ENCODE assay signal across 1 cellular context in genomic region chr5:17405976-17406876, GRCh38.
TF ChIP-seq lines count a peak whose summit lies in the region.

No MANE protein-coding gene starts in this region.

TF ChIP-seq in HEK293, 187 proteins besides CTCF, POLR2A, EP300 and RAD21 (continued from another document and continues in another):
- TF ChIP-seq, protein P1, sequence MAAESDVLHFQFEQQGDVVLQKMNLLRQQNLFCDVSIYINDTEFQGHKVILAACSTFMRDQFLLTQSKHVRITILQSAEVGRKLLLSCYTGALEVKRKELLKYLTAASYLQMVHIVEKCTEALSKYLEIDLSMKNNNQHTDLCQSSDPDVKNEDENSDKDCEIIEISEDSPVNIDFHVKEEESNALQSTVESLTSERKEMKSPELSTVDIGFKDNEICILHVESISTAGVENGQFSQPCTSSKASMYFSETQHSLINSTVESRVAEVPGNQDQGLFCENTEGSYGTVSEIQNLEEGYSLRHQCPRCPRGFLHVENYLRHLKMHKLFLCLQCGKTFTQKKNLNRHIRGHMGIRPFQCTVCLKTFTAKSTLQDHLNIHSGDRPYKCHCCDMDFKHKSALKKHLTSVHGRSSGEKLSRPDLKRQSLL (tag by site-specific recombination; IDR thresholded peaks at IDR 0.05), result no peak
- no peak for TF ChIP-seq ZNF140 (tag by site-specific recombination; IDR thresholded peaks at IDR 0.05)
- no peak for TF ChIP-seq ZNF701 (tag by site-specific recombination; IDR thresholded peaks at IDR 0.05)
- TF ChIP-seq PRDM1 (tag by site-specific recombination; IDR thresholded peaks at IDR 0.05), result no peak
- no peak for TF ChIP-seq ZNF19 (tag by site-specific recombination; IDR thresholded peaks at IDR 0.05; ENCODE audit: low read depth)
- TF ChIP-seq ZNF37A (tag by site-specific recombination; IDR thresholded peaks at IDR 0.05), result no peak
- TF ChIP-seq ZSCAN23 (tag by site-specific recombination; IDR thresholded peaks at IDR 0.05), result no peak
- no peak for TF ChIP-seq ZNF266 (tag by site-specific recombination; IDR thresholded peaks at IDR 0.05; ENCODE audit: low read depth)
- TF ChIP-seq ZNF302 (tag by site-specific recombination; IDR thresholded peaks at IDR 0.05; ENCODE audit: low read depth), result no peak
- no peak for TF ChIP-seq ZNF138 (tag by site-specific recombination; IDR thresholded peaks at IDR 0.05; ENCODE audit: borderline replicate concordance)
- TF ChIP-seq, protein P2, sequence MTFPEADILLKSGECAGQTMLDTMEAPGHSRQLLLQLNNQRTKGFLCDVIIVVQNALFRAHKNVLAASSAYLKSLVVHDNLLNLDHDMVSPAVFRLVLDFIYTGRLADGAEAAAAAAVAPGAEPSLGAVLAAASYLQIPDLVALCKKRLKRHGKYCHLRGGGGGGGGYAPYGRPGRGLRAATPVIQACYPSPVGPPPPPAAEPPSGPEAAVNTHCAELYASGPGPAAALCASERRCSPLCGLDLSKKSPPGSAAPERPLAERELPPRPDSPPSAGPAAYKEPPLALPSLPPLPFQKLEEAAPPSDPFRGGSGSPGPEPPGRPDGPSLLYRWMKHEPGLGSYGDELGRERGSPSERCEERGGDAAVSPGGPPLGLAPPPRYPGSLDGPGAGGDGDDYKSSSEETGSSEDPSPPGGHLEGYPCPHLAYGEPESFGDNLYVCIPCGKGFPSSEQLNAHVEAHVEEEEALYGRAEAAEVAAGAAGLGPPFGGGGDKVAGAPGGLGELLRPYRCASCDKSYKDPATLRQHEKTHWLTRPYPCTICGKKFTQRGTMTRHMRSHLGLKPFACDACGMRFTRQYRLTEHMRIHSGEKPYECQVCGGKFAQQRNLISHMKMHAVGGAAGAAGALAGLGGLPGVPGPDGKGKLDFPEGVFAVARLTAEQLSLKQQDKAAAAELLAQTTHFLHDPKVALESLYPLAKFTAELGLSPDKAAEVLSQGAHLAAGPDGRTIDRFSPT (tag by site-specific recombination; IDR thresholded peaks at IDR 0.05), result no peak
- no peak for TF ChIP-seq ZNF677 (tag by site-specific recombination; IDR thresholded peaks at IDR 0.05)
- no peak for TF ChIP-seq ZNF112 (tag by site-specific recombination; IDR thresholded peaks at IDR 0.05)
- TF ChIP-seq, protein P3, sequence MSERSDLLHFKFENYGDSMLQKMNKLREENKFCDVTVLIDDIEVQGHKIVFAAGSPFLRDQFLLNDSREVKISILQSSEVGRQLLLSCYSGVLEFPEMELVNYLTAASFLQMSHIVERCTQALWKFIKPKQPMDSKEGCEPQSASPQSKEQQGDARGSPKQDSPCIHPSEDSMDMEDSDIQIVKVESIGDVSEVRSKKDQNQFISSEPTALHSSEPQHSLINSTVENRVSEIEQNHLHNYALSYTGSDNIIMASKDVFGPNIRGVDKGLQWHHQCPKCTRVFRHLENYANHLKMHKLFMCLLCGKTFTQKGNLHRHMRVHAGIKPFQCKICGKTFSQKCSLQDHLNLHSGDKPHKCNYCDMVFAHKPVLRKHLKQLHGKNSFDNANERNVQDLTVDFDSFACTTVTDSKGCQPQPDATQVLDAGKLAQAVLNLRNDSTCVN (tag by site-specific recombination; optimal IDR thresholded peaks at IDR 0.05), result no peak
- no peak for TF ChIP-seq ZNF239 (tag by site-specific recombination; IDR thresholded peaks at IDR 0.05)
- TF ChIP-seq ZNF621 (tag by site-specific recombination; IDR thresholded peaks at IDR 0.05), result no peak
- no peak for TF ChIP-seq ZFHX2 (tag by site-specific recombination; conservative IDR thresholded peaks at IDR 0.05)
- peak; percentile 84 for TF ChIP-seq ZNF366 (tag by site-specific recombination; conservative IDR thresholded peaks at IDR 0.05)
- TF ChIP-seq ZIC2 (tag by site-specific recombination; IDR thresholded peaks at IDR 0.05), result no peak
- TF ChIP-seq ZNF248 (tag by site-specific recombination; IDR thresholded peaks at IDR 0.05), result no peak
- no peak for TF ChIP-seq ZFP37 (tag by site-specific recombination; IDR thresholded peaks at IDR 0.05)
- no peak for TF ChIP-seq ZNF157 (tag by site-specific recombination; IDR thresholded peaks at IDR 0.05)
- TF ChIP-seq FEZF1 (tag by site-specific recombination; IDR thresholded peaks at IDR 0.05), result no peak
- no peak for TF ChIP-seq ZNF24 (tag by site-specific recombination; IDR thresholded peaks at IDR 0.05)
- TF ChIP-seq ZNF274 (IDR thresholded peaks at IDR 0.05; ENCODE audit: low read length), result no peak
- no peak for TF ChIP-seq ZNF274 (tag by site-specific recombination; IDR thresholded peaks at IDR 0.05; ENCODE audit: borderline replicate concordance)
- no peak for TF ChIP-seq ZNF2 (tag by site-specific recombination; IDR thresholded peaks at IDR 0.05)
- TF ChIP-seq ZNF394 (tag by site-specific recombination; IDR thresholded peaks at IDR 0.05; ENCODE audit: borderline replicate concordance), result peak; percentile 40; the same call in 1 of the 2 replicates
- TF ChIP-seq ZXDB (tag by site-specific recombination; IDR thresholded peaks at IDR 0.05), result 0 out of 2 replicates have a peak, but pooled peaks have one; percentile 15
- TF ChIP-seq, protein P4, sequence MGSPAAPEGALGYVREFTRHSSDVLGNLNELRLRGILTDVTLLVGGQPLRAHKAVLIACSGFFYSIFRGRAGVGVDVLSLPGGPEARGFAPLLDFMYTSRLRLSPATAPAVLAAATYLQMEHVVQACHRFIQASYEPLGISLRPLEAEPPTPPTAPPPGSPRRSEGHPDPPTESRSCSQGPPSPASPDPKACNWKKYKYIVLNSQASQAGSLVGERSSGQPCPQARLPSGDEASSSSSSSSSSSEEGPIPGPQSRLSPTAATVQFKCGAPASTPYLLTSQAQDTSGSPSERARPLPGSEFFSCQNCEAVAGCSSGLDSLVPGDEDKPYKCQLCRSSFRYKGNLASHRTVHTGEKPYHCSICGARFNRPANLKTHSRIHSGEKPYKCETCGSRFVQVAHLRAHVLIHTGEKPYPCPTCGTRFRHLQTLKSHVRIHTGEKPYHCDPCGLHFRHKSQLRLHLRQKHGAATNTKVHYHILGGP (tag by site-specific recombination; IDR thresholded peaks at IDR 0.05), result no peak
- no peak for TF ChIP-seq ZNF76 (tag by site-specific recombination; IDR thresholded peaks at IDR 0.05; ENCODE audit: borderline replicate concordance, low read depth)
- no peak for TF ChIP-seq PRDM2 (tag by site-specific recombination; IDR thresholded peaks at IDR 0.05; ENCODE audit: borderline replicate concordance)
- no peak for TF ChIP-seq ZNF174 (tag by site-specific recombination; IDR thresholded peaks at IDR 0.05)
- TF ChIP-seq, protein P5, sequence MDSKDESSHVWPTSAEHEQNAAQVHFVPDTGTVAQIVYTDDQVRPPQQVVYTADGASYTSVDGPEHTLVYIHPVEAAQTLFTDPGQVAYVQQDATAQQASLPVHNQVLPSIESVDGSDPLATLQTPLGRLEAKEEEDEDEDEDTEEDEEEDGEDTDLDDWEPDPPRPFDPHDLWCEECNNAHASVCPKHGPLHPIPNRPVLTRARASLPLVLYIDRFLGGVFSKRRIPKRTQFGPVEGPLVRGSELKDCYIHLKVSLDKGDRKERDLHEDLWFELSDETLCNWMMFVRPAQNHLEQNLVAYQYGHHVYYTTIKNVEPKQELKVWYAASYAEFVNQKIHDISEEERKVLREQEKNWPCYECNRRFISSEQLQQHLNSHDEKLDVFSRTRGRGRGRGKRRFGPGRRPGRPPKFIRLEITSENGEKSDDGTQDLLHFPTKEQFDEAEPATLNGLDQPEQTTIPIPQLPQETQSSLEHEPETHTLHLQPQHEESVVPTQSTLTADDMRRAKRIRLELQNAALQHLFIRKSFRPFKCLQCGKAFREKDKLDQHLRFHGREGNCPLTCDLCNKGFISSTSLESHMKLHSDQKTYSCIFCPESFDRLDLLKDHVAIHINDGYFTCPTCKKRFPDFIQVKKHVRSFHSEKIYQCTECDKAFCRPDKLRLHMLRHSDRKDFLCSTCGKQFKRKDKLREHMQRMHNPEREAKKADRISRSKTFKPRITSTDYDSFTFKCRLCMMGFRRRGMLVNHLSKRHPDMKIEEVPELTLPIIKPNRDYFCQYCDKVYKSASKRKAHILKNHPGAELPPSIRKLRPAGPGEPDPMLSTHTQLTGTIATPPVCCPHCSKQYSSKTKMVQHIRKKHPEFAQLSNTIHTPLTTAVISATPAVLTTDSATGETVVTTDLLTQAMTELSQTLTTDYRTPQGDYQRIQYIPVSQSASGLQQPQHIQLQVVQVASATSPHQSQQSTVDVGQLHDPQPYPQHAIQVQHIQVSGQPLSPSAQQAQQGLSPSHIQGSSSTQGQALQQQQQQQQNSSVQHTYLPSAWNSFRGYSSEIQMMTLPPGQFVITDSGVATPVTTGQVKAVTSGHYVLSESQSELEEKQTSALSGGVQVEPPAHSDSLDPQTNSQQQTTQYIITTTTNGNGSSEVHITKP (tag by site-specific recombination; IDR thresholded peaks at IDR 0.05), result peak; percentile 80
- TF ChIP-seq ZNF530 (tag by site-specific recombination; IDR thresholded peaks at IDR 0.05; ENCODE audit: low read depth), result no peak
- no peak for TF ChIP-seq ZNF777 (tag by site-specific recombination; IDR thresholded peaks at IDR 0.05; ENCODE audit: borderline replicate concordance)
- TF ChIP-seq SP3 (tag by site-specific recombination; IDR thresholded peaks at IDR 0.05), result peak; percentile 40
- TF ChIP-seq OVOL3 (tag by site-specific recombination; IDR thresholded peaks at IDR 0.05), result peak; percentile 81
- no peak for TF ChIP-seq SETDB1 (IDR thresholded peaks at IDR 0.05; ENCODE audit: insufficient read length, low read length)
- TF ChIP-seq MZF1 (tag by site-specific recombination; IDR thresholded peaks at IDR 0.05; ENCODE audit: borderline replicate concordance), result no peak
- no peak for TF ChIP-seq ZNF48 (tag by site-specific recombination; IDR thresholded peaks at IDR 0.05)
- no peak for TF ChIP-seq HOXA7 (CRISPR knock-in tag; IDR thresholded peaks at IDR 0.05; ENCODE audit: borderline replicate concordance)
- no peak for TF ChIP-seq ZNF23 (tag by site-specific recombination; IDR thresholded peaks at IDR 0.05; ENCODE audit: borderline replicate concordance)
- TF ChIP-seq ZNF670 (tag by site-specific recombination; IDR thresholded peaks at IDR 0.05; ENCODE audit: low read depth), result no peak
- TF ChIP-seq ZNF623 (tag by site-specific recombination; IDR thresholded peaks at IDR 0.05), result no peak
- TF ChIP-seq ZNF544 (tag by site-specific recombination; IDR thresholded peaks at IDR 0.05), result no peak
- TF ChIP-seq, protein P6, sequence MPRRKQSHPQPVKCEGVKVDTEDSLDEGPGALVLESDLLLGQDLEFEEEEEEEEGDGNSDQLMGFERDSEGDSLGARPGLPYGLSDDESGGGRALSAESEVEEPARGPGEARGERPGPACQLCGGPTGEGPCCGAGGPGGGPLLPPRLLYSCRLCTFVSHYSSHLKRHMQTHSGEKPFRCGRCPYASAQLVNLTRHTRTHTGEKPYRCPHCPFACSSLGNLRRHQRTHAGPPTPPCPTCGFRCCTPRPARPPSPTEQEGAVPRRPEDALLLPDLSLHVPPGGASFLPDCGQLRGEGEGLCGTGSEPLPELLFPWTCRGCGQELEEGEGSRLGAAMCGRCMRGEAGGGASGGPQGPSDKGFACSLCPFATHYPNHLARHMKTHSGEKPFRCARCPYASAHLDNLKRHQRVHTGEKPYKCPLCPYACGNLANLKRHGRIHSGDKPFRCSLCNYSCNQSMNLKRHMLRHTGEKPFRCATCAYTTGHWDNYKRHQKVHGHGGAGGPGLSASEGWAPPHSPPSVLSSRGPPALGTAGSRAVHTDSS (tag by site-specific recombination; IDR thresholded peaks at IDR 0.05), result no peak
- TF ChIP-seq, protein P7, sequence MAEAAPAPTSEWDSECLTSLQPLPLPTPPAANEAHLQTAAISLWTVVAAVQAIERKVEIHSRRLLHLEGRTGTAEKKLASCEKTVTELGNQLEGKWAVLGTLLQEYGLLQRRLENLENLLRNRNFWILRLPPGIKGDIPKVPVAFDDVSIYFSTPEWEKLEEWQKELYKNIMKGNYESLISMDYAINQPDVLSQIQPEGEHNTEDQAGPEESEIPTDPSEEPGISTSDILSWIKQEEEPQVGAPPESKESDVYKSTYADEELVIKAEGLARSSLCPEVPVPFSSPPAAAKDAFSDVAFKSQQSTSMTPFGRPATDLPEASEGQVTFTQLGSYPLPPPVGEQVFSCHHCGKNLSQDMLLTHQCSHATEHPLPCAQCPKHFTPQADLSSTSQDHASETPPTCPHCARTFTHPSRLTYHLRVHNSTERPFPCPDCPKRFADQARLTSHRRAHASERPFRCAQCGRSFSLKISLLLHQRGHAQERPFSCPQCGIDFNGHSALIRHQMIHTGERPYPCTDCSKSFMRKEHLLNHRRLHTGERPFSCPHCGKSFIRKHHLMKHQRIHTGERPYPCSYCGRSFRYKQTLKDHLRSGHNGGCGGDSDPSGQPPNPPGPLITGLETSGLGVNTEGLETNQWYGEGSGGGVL (tag by site-specific recombination; IDR thresholded peaks at IDR 0.05), result peak; percentile 20; the same call in 1 of the 2 replicates
